23 cellular contexts compared by ENCODE assay signal in genomic region chr4:26354491-26354890, GRCh38. TPM values are rescaled to one million over a fixed set of nuclear protein-coding genes. Genes with fewer than 3 reads are reported as not detected.
DNase-seq lines count a peak whose midpoint lies in the region; ATAC-seq and TF ChIP-seq lines count a peak whose summit lies in the region.
"Had no signal": no experiment of that assay in that cellular context is flagged by ENCODE, and none has a peak within 500 bp of the region (broad histone marks: within the 10 kb centered on the region; RNA-seq: fewer than 3 reads in every experiment).

No MANE protein-coding gene starts in this region.

- no peaks in the 10 kb centered on the region for H3K36me3 Mint-ChIP-seq in GM23338 (ENCODE audit: low read depth)
- no peaks in the 10 kb centered on the region for H3K36me3 Mint-ChIP-seq in chondrocyte (ENCODE audit: low read depth)

- peaks cover 100% of the 10 kb centered on the region for H3K79me2 ChIP-seq in GM23338 (replicated peaks; ENCODE audit: insufficient read depth)

- H3K4me1 ChIP-seq in GM23338 (ENCODE audit: insufficient read depth) (peaks cover 56% of the 10 kb centered on the region), mesenchymal stem cell (ENCODE audit: control insufficient read depth, insufficient read depth, low read depth, low read length) (peaks cover 3% of the 10 kb centered on the region)
- H3K4me1 ChIP-seq: A549, BE2C, HAP-1 had no signal

- no peak overlapping the region for H2AFZ ChIP-seq in GM23338
- H2AFZ ChIP-seq in mesenchymal stem cell (ENCODE audit: low read depth, low read length): no peak overlapping the region

- TF ChIP-seq CTCF in GM23338 (conservative IDR thresholded peaks at IDR 0.05; ENCODE audit: low read depth in 2 of 2) (no peak; a peak in 1 of 4 replicates), dorsolateral prefrontal cortex (IDR thresholded peaks at IDR 0.05 in 54 of 56, conservative IDR thresholded peaks at IDR 0.05 in 2 of 56; ENCODE audit: low read depth in 1 of 56, partially characterized antibody in 56 of 56) (no peak), chondrocyte (IDR thresholded peaks at IDR 0.05) (no peak)

- no peak overlapping the region for H3K4me2 ChIP-seq in GM23338
- no peak overlapping the region for H3K4me2 ChIP-seq in mesenchymal stem cell (ENCODE audit: low read length, poor library complexity, severe bottlenecking)
- H3K4me2 ChIP-seq: A549 had no signal

- WGBS in mesenchymal stem cell: 100% methylated on average over 5 of the region's 7 CpGs

- H3K4ac ChIP-seq in mesenchymal stem cell (ENCODE audit: low read depth in 1 of 2, low read length in 2 of 2): no peak overlapping the region

- H3K18ac ChIP-seq in mesenchymal stem cell (ENCODE audit: low read depth in 1 of 2, low read length in 2 of 2): no peak overlapping the region

- H2AK5ac ChIP-seq in mesenchymal stem cell (ENCODE audit: low read length, severe bottlenecking): no peak overlapping the region

- no peak overlapping the region for H3K4me3 ChIP-seq in GM23338
- H3K4me3 ChIP-seq in dorsolateral prefrontal cortex: no peak overlapping the region
- H3K4me3 ChIP-seq in mesenchymal stem cell (ENCODE audit: insufficient read depth in 1 of 2, low read depth in 1 of 2, low read length in 2 of 2): no peak overlapping the region
- H3K4me3 ChIP-seq: A549; BLaER1 treated with 17β-estradiol and CSF1 and Interleukin-3, amounts not matched to agents 10 nM and 100 nM; GM12878; HAP-1 had no signal

- DNase-seq in GM23338 (ENCODE audit: low spot score) (no peak), dorsolateral prefrontal cortex (no peak), mesenchymal stem cell (no peak), chondrocyte (ENCODE audit: low spot score) (no peak), NCI-H82 treated with DMSO at 0.1 percent for 48 hours (lab: John Stamatoyannopoulos, UW; ENCODE audit: unreplicated experiment) (no peak), NCI-H82 (lab: John Stamatoyannopoulos, UW) (no peak)
- DNase-seq: 8988T; ACHN; AML-193; BE2C; CD4-positive, alpha-beta T cell; CD8-positive, alpha-beta memory T cell; DMS 273 treated with DMSO at 0.1 percent for 48 hours; DMS79; EL; GDM1; GOT3; HFFc6 had no signal

- intact Hi-C loops in dorsolateral prefrontal cortex (cut with DNase I): no loop called here

- H4K8ac ChIP-seq in mesenchymal stem cell (ENCODE audit: low read length): no peak overlapping the region

- H2BK5ac ChIP-seq in mesenchymal stem cell (ENCODE audit: low read depth, low read length, poor library complexity, severe bottlenecking): no peak overlapping the region

- H3K9me2 ChIP-seq in GM23338 (ENCODE audit: insufficient read depth): no peaks in the 10 kb centered on the region

- ATAC-seq in GM23338: peak; percentile 12; the same call in 1 of the 3 replicates
- ATAC-seq: A549, GM12878 had no signal

- peaks cover 88% of the 10 kb centered on the region for H4K20me1 ChIP-seq in GM23338 (replicated peaks; ENCODE audit: insufficient read depth)

- H3K4me1 Mint-ChIP-seq in GM23338 (peaks cover 24% of the 10 kb centered on the region), chondrocyte (ENCODE audit: low read depth) (peaks cover 7% of the 10 kb centered on the region)

- H3K23ac ChIP-seq in mesenchymal stem cell (ENCODE audit: low read length in 2 of 2): no peak overlapping the region

- H2BK120ac ChIP-seq in mesenchymal stem cell (ENCODE audit: low read depth, low read length): no peak overlapping the region

- H3K27ac Mint-ChIP-seq in GM23338: no peak overlapping the region
- no peak overlapping the region for H3K27ac Mint-ChIP-seq in chondrocyte (ENCODE audit: unreplicated experiment)
- H3K27ac Mint-ChIP-seq: CD4-positive, alpha-beta T cell; HFFc6 had no signal

- H3K27me3 ChIP-seq in GM23338 (ENCODE audit: insufficient read depth) (no peaks in the 10 kb centered on the region), dorsolateral prefrontal cortex (no peaks in the 10 kb centered on the region), mesenchymal stem cell (ENCODE audit: control insufficient read depth in 1 of 2, insufficient read depth in 1 of 2, low read length in 2 of 2) (no peaks in the 10 kb centered on the region)
- H3K27me3 ChIP-seq: BE2C; BLaER1 treated with 17β-estradiol and CSF1 and Interleukin-3, amounts not matched to agents 10 nM and 100 nM had no signal

- H3K79me1 ChIP-seq in mesenchymal stem cell (replicated peaks; ENCODE audit: low read length, poor library complexity, severe bottlenecking): peaks cover 11% of the 10 kb centered on the region

- peak overlapping the region; percentile 51 for H3K9ac ChIP-seq in mesenchymal stem cell (ENCODE audit: low read length)

- H3K36me3 ChIP-seq in GM23338 (ENCODE audit: insufficient read depth): no peaks in the 10 kb centered on the region
- H3K36me3 ChIP-seq in mesenchymal stem cell (ENCODE audit: control insufficient read depth in 1 of 2, insufficient read depth in 2 of 2, low read depth in 1 of 2, low read length in 2 of 2): peaks cover 0 to 52% of the 10 kb centered on the region in 2 experiments
- H3K36me3 ChIP-seq: BE2C, HAP-1 had no signal

- H4K91ac ChIP-seq in mesenchymal stem cell (ENCODE audit: low read length): no peak overlapping the region

- H3K14ac ChIP-seq in mesenchymal stem cell (ENCODE audit: low read length in 2 of 2): no peak overlapping the region

- no peak overlapping the region for H2BK15ac ChIP-seq in mesenchymal stem cell (ENCODE audit: low read depth, poor library complexity, severe bottlenecking)

- H3K4me3 Mint-ChIP-seq in GM23338: no peak overlapping the region
- no peak overlapping the region for H3K4me3 Mint-ChIP-seq in chondrocyte (ENCODE audit: unreplicated experiment)
- H3K4me3 Mint-ChIP-seq: CD14-positive monocyte; CD4-positive, alpha-beta T cell; CD8-positive, alpha-beta memory T cell; HFFc6 had no signal

- H3K9me3 Mint-ChIP-seq in GM23338 (no peaks in the 10 kb centered on the region), chondrocyte (ENCODE audit: low read depth) (no peaks in the 10 kb centered on the region)
- H3K9me3 Mint-ChIP-seq: CD14-positive monocyte; CD4-positive, alpha-beta T cell; CD8-positive, alpha-beta memory T cell; HFFc6 had no signal

- no peaks in the 10 kb centered on the region for H3K9me3 ChIP-seq in mesenchymal stem cell (ENCODE audit: control insufficient read depth, low read length)
- H3K9me3 ChIP-seq: A549, BE2C, HAP-1 had no signal

- 0 out of 2 replicates have a peak, but pooled peaks cover 8% of the 10 kb centered on the region for H3F3A ChIP-seq in GM23338 (replicated peaks; ENCODE audit: low read depth)

- no peak overlapping the region for H3K27ac ChIP-seq in GM23338 (ENCODE audit: low read depth)
- peak overlapping the region in 32 of 59 donors; percentile 2 to 74 (median 46) for H3K27ac ChIP-seq in dorsolateral prefrontal cortex
- H3K27ac ChIP-seq in mesenchymal stem cell (ENCODE audit: low read length, poor library complexity, severe bottlenecking): no peak overlapping the region
- H3K27ac ChIP-seq: A549; BLaER1 treated with 17β-estradiol and CSF1 and Interleukin-3, amounts not matched to agents 10 nM and 100 nM had no signal

- H3K27me3 Mint-ChIP-seq in GM23338 (ENCODE audit: insufficient read depth, low read depth, poor library complexity) (no peaks in the 10 kb centered on the region), chondrocyte (ENCODE audit: low read depth) (no peaks in the 10 kb centered on the region)
- H3K27me3 Mint-ChIP-seq: CD4-positive, alpha-beta T cell; CD8-positive, alpha-beta memory T cell had no signal

- no peak overlapping the region for H2BK12ac ChIP-seq in mesenchymal stem cell (ENCODE audit: low read length in 2 of 2)

TF ChIP-seq in GM23338, 12 proteins besides CTCF, POLR2A, EP300 and RAD21 (continues in another document):
- TF ChIP-seq STAT1 (IDR thresholded peaks at IDR 0.05; ENCODE audit: unreplicated experiment) (no peak), EZH2phosphoT487 (IDR thresholded peaks at IDR 0.05; ENCODE audit: unreplicated experiment) (no peak), ZNF114 (CRISPR knock-in tag; IDR thresholded peaks at IDR 0.05) (no peak), NANOG (IDR thresholded peaks at IDR 0.05; ENCODE audit: borderline replicate concordance) (no peak), EZH2 (IDR thresholded peaks at IDR 0.05; ENCODE audit: low read depth, unreplicated experiment) (no peak), POLR2AphosphoS5 (IDR thresholded peaks at IDR 0.05; ENCODE audit: low read depth) (no peak), JUNB (IDR thresholded peaks at IDR 0.05; ENCODE audit: unreplicated experiment) (no peak), REST (IDR thresholded peaks at IDR 0.05; ENCODE audit: unreplicated experiment) (no peak), CREB1 (CRISPR knock-in tag; IDR thresholded peaks at IDR 0.05; ENCODE audit: low read depth) (no peak)

RNA-seq across cellular contexts. Expression of gene RBPJ, which starts 33.7 kb away (rescaled TPM):
- 205 and 212 TPM in 2 replicates for total RNA-seq in GM23338 (2014; rRNA removed; shearing (Covaris generic))
- polyA plus RNA-seq in GM23338 (2016; fragmentation: Nextera tagmentation; extraction: Ambion mirVana): 457 and 461 TPM in 2 replicates
- total RNA-seq in dorsolateral prefrontal cortex: 100 to 1,000 TPM in 35 of 120 experiments, 10 to 100 TPM in 85; 61.1 to 192 (median 89.2) TPM
- 55.7 TPM for polyA plus RNA-seq in mesenchymal stem cell (2013, experiment 1 of 2)
- 54.9 TPM for polyA plus RNA-seq in mesenchymal stem cell (2013, experiment 2 of 2)
- total RNA-seq in chondrocyte: 52.9 to 65.8 TPM (median 58.5 TPM) in 3 replicates

Comparison
In these comparisons a context has a peak if more than half of its experiments do, and no peak if none do; other contexts are left out.
1. H3K27ac ChIP-seq: peak in dorsolateral prefrontal cortex (32 of 59); none in GM23338 (single experiment) and mesenchymal stem cell (single experiment).